ENCODE assay signal across 18 cellular contexts in genomic region chr10:88927291-88927690, GRCh38. TPM values are rescaled to one million over a fixed set of nuclear protein-coding genes. Genes with fewer than 3 reads are reported as not detected.
DNase-seq lines count a peak whose midpoint lies in the region; ATAC-seq, FAIRE-seq and TF ChIP-seq lines count a peak whose summit lies in the region.
"Had no signal": no experiment of that assay in that cellular context is flagged by ENCODE, and none has a peak within 500 bp of the region (broad histone marks: within the 10 kb centered on the region; RNA-seq: fewer than 3 reads in every experiment).

No MANE protein-coding gene starts in this region.

- H3K4me3 ChIP-seq in fibroblast of lung (replicated peaks in 1 of 4; ENCODE audit: control extremely low read depth in 1 of 4, insufficient read depth in 1 of 4, low read depth in 3 of 4, low read length in 4 of 4) (no peak overlapping the region), urinary bladder (ENCODE audit: low read depth, low read length) (no peak overlapping the region), HepG2 (replicated peaks in 1 of 3; ENCODE audit: insufficient read depth in 1 of 3, low read depth in 2 of 3, low read length in 3 of 3) (no peak overlapping the region)

- peak; percentile 11 for ATAC-seq in omental fat pad (ENCODE audit: low FRiP score)
- no peak for ATAC-seq in HepG2
- no peak for ATAC-seq in GM21423 (IDR thresholded peaks at IDR 0.05; ENCODE audit: unreplicated experiment)
- ATAC-seq: natural killer cell treated with Interleukin-12 subunit alpha and Interleukin-12 subunit beta and Interleukin-15 and Interleukin-18, amount 100 ng/mL, for 72 hours; stimulated activated naive B cell treated with anti-CD40 and anti-IgM and Interleukin-4, amounts not matched to agents 10 μg/mL and 1 μg/mL and 100 μg/mL, for 72 hours; T-cell had no signal

- no peak for DNase-seq in fibroblast of lung (ENCODE audit: low read depth in 2 of 2)
- no peak for DNase-seq in omental fat pad (ENCODE audit: low spot score)
- no peak for DNase-seq in stimulated activated CD4-positive, alpha-beta T cell treated with anti-CD3 and anti-CD28 coated beads, Interleukin-4, amount 100 ng/mL, for 1 hour
- DNase-seq in HepG2 (ENCODE audit: low spot score), result no peak
- DNase-seq: activated CD4-positive, alpha-beta T cell treated with anti-CD3 and anti-CD28 coated beads, Interleukin-2, amount 10 ng/mL, durations not matched to agents 7 days and 5 days; activated T-cell treated with anti-CD3 and anti-CD28 coated beads for 4 hours; COR-L47; H9; islet precursor cell; stimulated activated CD4-positive, alpha-beta T cell treated with anti-CD3 and anti-CD28 coated beads, Interleukin-15, amount 100 ng/mL, for 24 hours; stimulated activated naive B cell treated with anti-CD40 and anti-IgM and Interleukin-4, amounts not matched to agents 10 μg/mL and 1 μg/mL and 100 μg/mL, for 72 hours; T-cell had no signal

- no peak overlapping the region for H2AFZ ChIP-seq in fibroblast of lung (ENCODE audit: low read length)
- no peak overlapping the region for H2AFZ ChIP-seq in HepG2 (ENCODE audit: low read length)

- 39% methylated on average over 4 of the region's 4 CpGs for WGBS in urinary bladder
- WGBS in HepG2 (ENCODE audit: low lambda C conversion rate), result 74% methylated on average over 4 of the region's 4 CpGs

- TF ChIP-seq CTCF in fibroblast of lung (conservative IDR thresholded peaks at IDR 0.05 in 1 of 2, IDR thresholded peaks at IDR 0.05 in 1 of 2; ENCODE audit: low read depth in 1 of 2, low read length in 2 of 2), result no peak
- TF ChIP-seq CTCF in omental fat pad (IDR thresholded peaks at IDR 0.05), result no peak
- no peak for TF ChIP-seq CTCF in HepG2 (CRISPR knock-in tag; IDR thresholded peaks at IDR 0.05)

- no peak for FAIRE-seq in HepG2 (lab: Jason Lieb, UNC)
- FAIRE-seq: urothelium cell line had no signal

- intact Hi-C loops in HepG2 (cut with micrococcal nuclease; ENCODE audit: unreplicated experiment), result no loop called here

- H3K36me3 ChIP-seq in fibroblast of lung (ENCODE audit: control insufficient read depth, insufficient read depth, low read length), result peaks cover 2% of the 10 kb centered on the region
- no peaks in the 10 kb centered on the region for H3K36me3 ChIP-seq in urinary bladder (ENCODE audit: insufficient read depth)
- no peaks in the 10 kb centered on the region for H3K36me3 ChIP-seq in HepG2 (replicated peaks in 1 of 2; ENCODE audit: control insufficient read depth in 1 of 2, insufficient read depth in 2 of 2, low read length in 2 of 2)

- no TSS peak for BruUV-seq in HepG2 (replicated peaks; lab: Mats Ljungman, UMichigan)

- H3K79me2 ChIP-seq in fibroblast of lung (ENCODE audit: control insufficient read depth, insufficient read depth, low read length), result no peaks in the 10 kb centered on the region
- H3K79me2 ChIP-seq in HepG2 (ENCODE audit: insufficient read depth, low read length), result no peaks in the 10 kb centered on the region

- H3K9ac ChIP-seq in fibroblast of lung (ENCODE audit: insufficient read depth, low read length) (no peak overlapping the region), HepG2 (ENCODE audit: insufficient read depth, low read depth, low read length) (no peak overlapping the region)

- no peaks in the 10 kb centered on the region for H3K27me3 ChIP-seq in fibroblast of lung (ENCODE audit: control insufficient read depth, insufficient read depth, low read length)
- no peaks in the 10 kb centered on the region for H3K27me3 ChIP-seq in HepG2 (ENCODE audit: control insufficient read depth in 1 of 2, insufficient read depth in 2 of 2, low read length in 2 of 2)

- H3K4me2 ChIP-seq in fibroblast of lung (ENCODE audit: extremely low read depth, insufficient read depth, low read length) (no peak overlapping the region), HepG2 (ENCODE audit: low read depth, low read length) (no peak overlapping the region)

- POLR2A ChIA-PET in HepG2 (lab: Yijun Ruan, JAX), result no interaction called here

- in situ Hi-C loops in HepG2 (cut with HindIII; ENCODE audit: extremely low pct_ligation_motif_present, low pct_unique_long_range_greater_than_20kb), result no loop called here

- no peak for TF ChIP-seq EP300 in HepG2 (IDR thresholded peaks at IDR 0.05; ENCODE audit: low read depth in 2 of 2, low read length in 2 of 2)
- no peak for TF ChIP-seq EP300 in HepG2 (CRISPR knock-in tag; IDR thresholded peaks at IDR 0.05; ENCODE audit: borderline replicate concordance)

- TF ChIP-seq RAD21 in HepG2 (CRISPR knock-in tag; IDR thresholded peaks at IDR 0.05), result no peak

- H3K27ac ChIP-seq in angular gyrus (ENCODE audit: low read depth, low read length), result peak overlapping the region; percentile 77
- H3K27ac ChIP-seq in fibroblast of lung (ENCODE audit: insufficient read depth, low read length), result peak overlapping the region; percentile 51
- peak overlapping the region; percentile 2 for H3K27ac ChIP-seq in urinary bladder (ENCODE audit: low read depth)
- H3K27ac ChIP-seq in HepG2 (ENCODE audit: extremely low read length, insufficient read depth, low read length), result no peak overlapping the region
- H3K27ac ChIP-seq: RWPE1 had no signal

- peaks cover 19% of the 10 kb centered on the region for H3K4me1 ChIP-seq in fibroblast of lung (ENCODE audit: control insufficient read depth, extremely low read depth, insufficient read depth, low read length)
- H3K4me1 ChIP-seq in urinary bladder (ENCODE audit: insufficient read depth), result no peaks in the 10 kb centered on the region
- H3K4me1 ChIP-seq in HepG2 (ENCODE audit: insufficient read depth, low read length), result no peaks in the 10 kb centered on the region

- H3K9me3 ChIP-seq in fibroblast of lung (ENCODE audit: control insufficient read depth, insufficient read depth, low read depth, low read length), result no peaks in the 10 kb centered on the region
- no peaks in the 10 kb centered on the region for H3K9me3 ChIP-seq in HepG2 (ENCODE audit: low read length)

- CTCF ChIA-PET in HepG2 (lab: Yijun Ruan, JAX; ENCODE audit: low intra/inter-chr PET ratio, low total read pairs), result no interaction called here

- H4K20me1 ChIP-seq in fibroblast of lung (ENCODE audit: control insufficient read depth, extremely low read depth, insufficient read depth, low read length), result no peaks in the 10 kb centered on the region
- no peaks in the 10 kb centered on the region for H4K20me1 ChIP-seq in HepG2 (ENCODE audit: insufficient read depth, low read length)

- no peak for TF ChIP-seq POLR2A in HepG2 (IDR thresholded peaks at IDR 0.05; ENCODE audit: insufficient read depth in 1 of 2, low read depth in 2 of 2, low read length in 2 of 2)

RNA-seq across cellular contexts. Expression of gene ACTA2, which starts 25.3 kb away (rescaled TPM):
- total RNA-seq in fibroblast of lung (78.4 and 78.6 TPM in 2 replicates), omental fat pad (100 to 1,000 TPM; 144 to 840 (median 162) TPM), urinary bladder (3,971 TPM), HepG2 (2016; rRNA removed; fragmentation: Illumina TruSeq; extraction: Trizol) (58.1 and 59.9 TPM in 2 replicates)
- polyA plus RNA-seq in fibroblast of lung (237 and 2,788 TPM in 2 replicates), urinary bladder (6,755 TPM), HepG2 (2011; rRNA removed) (21.8 and 25.1 TPM in 2 replicates)
- 206 and 2,024 TPM in 2 replicates for polyA plus RNA-seq in fibroblast of lung (2012)
- 291 and 2,169 TPM in 2 replicates for polyA minus RNA-seq in fibroblast of lung (ENCODE audit: low replicate concordance)
- 21.6 and 22.5 TPM in 2 replicates for total RNA-seq in HepG2 (2016; cell fraction: cytosol; rRNA removed; fragmentation: Illumina TruSeq; extraction: Trizol; ENCODE audit: low read depth)
- 50.7 and 62.7 TPM in 2 replicates for total RNA-seq in HepG2 (2016; cell fraction: insoluble cytoplasmic fraction; rRNA removed; fragmentation: Illumina TruSeq; extraction: Trizol)
- total RNA-seq in HepG2 (2016; cell fraction: membrane; rRNA removed; fragmentation: Illumina TruSeq; extraction: Trizol), result 33.4 and 39.8 TPM in 2 replicates
- total RNA-seq in HepG2 (2016; cell fraction: nucleus; rRNA removed; fragmentation: Illumina TruSeq; extraction: Trizol), result 33.1 and 39.3 TPM in 2 replicates
- polyA plus RNA-seq in HepG2 (2011; cell fraction: cytosol; rRNA removed), result 32.0 and 34.2 TPM in 2 replicates
- 20.1 and 23.1 TPM in 2 replicates for polyA plus RNA-seq in HepG2 (2011; cell fraction: nucleus; rRNA removed)
- 30.5 and 47.4 TPM in 2 replicates for polyA plus RNA-seq in HepG2 (2012)
- polyA plus RNA-seq in HepG2 (2016; cell fraction: cytosol; fragmentation: Illumina TruSeq; extraction: Trizol; ENCODE audit: low read depth), result 30.8 and 35.7 TPM in 2 replicates
- 81.9 and 99.8 TPM in 2 replicates for polyA plus RNA-seq in HepG2 (2016; cell fraction: insoluble cytoplasmic fraction; fragmentation: Illumina TruSeq; extraction: Trizol; ENCODE audit: low read depth)
- 45.1 and 45.4 TPM in 2 replicates for polyA plus RNA-seq in HepG2 (2016; cell fraction: membrane; fragmentation: Illumina TruSeq; extraction: Trizol; ENCODE audit: low read depth)
- 60.8 and 61.8 TPM in 2 replicates for polyA plus RNA-seq in HepG2 (2016; cell fraction: nucleus; fragmentation: Illumina TruSeq; extraction: Trizol; ENCODE audit: insufficient read depth, low read depth)
- polyA minus RNA-seq in HepG2 (2011; rRNA and poly(A)+ RNA removed; ENCODE audit: low replicate concordance), result 3.6 and 48.3 TPM in 2 replicates
- polyA minus RNA-seq in HepG2 (2011; cell fraction: cytosol; rRNA and poly(A)+ RNA removed), result 35.2 and 40.9 TPM in 2 replicates
- 13.9 and 20.1 TPM in 2 replicates for polyA minus RNA-seq in HepG2 (2011; cell fraction: nucleus; rRNA and poly(A)+ RNA removed)

RNA-seq across cellular contexts. Expression of gene STAMBPL1, which starts 47.2 kb away (rescaled TPM):
- total RNA-seq in fibroblast of lung (41.3 and 45.6 TPM in 2 replicates), omental fat pad (10 to 100 TPM; 14.4 to 25.1 (median 16.2) TPM), urinary bladder (29.0 TPM), HepG2 (2016; rRNA removed; fragmentation: Illumina TruSeq; extraction: Trizol) (1.5 and 1.6 TPM in 2 replicates)
- polyA plus RNA-seq in fibroblast of lung (37.1 and 72.5 TPM in 2 replicates), urinary bladder (2.1 TPM), HepG2 (2011; rRNA removed) (1.0 and 1.4 TPM in 2 replicates)
- polyA plus RNA-seq in fibroblast of lung (2012), result 25.9 and 44.6 TPM in 2 replicates
- polyA minus RNA-seq in fibroblast of lung (ENCODE audit: low replicate concordance), result 2.3 and 8.1 TPM in 2 replicates
- total RNA-seq in HepG2 (2016; cell fraction: cytosol; rRNA removed; fragmentation: Illumina TruSeq; extraction: Trizol; ENCODE audit: low read depth), result 0.79 and 1.1 TPM in 2 replicates
- total RNA-seq in HepG2 (2016; cell fraction: insoluble cytoplasmic fraction; rRNA removed; fragmentation: Illumina TruSeq; extraction: Trizol), result 1.7 TPM in 2 replicates
- total RNA-seq in HepG2 (2016; cell fraction: membrane; rRNA removed; fragmentation: Illumina TruSeq; extraction: Trizol), result 1.5 and 1.6 TPM in 2 replicates
- 3.3 and 3.9 TPM in 2 replicates for total RNA-seq in HepG2 (2016; cell fraction: nucleus; rRNA removed; fragmentation: Illumina TruSeq; extraction: Trizol)
- 0.82 and 0.91 TPM in 2 replicates for polyA plus RNA-seq in HepG2 (2011; cell fraction: cytosol; rRNA removed)
- 1.6 and 2.4 TPM in 2 replicates for polyA plus RNA-seq in HepG2 (2011; cell fraction: nucleus; rRNA removed)
- polyA plus RNA-seq in HepG2 (2012), result 0.62 and 0.73 TPM in 2 replicates
- polyA plus RNA-seq in HepG2 (2016; cell fraction: cytosol; fragmentation: Illumina TruSeq; extraction: Trizol; ENCODE audit: low read depth), result 0.42 and 0.52 TPM in 2 replicates
- 1.2 and 1.9 TPM in 2 replicates for polyA plus RNA-seq in HepG2 (2016; cell fraction: insoluble cytoplasmic fraction; fragmentation: Illumina TruSeq; extraction: Trizol; ENCODE audit: low read depth)
- 0.41 and 0.76 TPM in 2 replicates for polyA plus RNA-seq in HepG2 (2016; cell fraction: membrane; fragmentation: Illumina TruSeq; extraction: Trizol; ENCODE audit: low read depth)
- 0.38 and 1.6 TPM in 2 replicates for polyA plus RNA-seq in HepG2 (2016; cell fraction: nucleus; fragmentation: Illumina TruSeq; extraction: Trizol; ENCODE audit: insufficient read depth, low read depth)
- polyA minus RNA-seq in HepG2 (2011; rRNA and poly(A)+ RNA removed; ENCODE audit: low replicate concordance), result 1.6 and 17.0 TPM in 2 replicates
- polyA minus RNA-seq in HepG2 (2011; cell fraction: cytosol; rRNA and poly(A)+ RNA removed), result 0.49 and 0.62 TPM in 2 replicates
- 5.2 and 5.8 TPM in 2 replicates for polyA minus RNA-seq in HepG2 (2011; cell fraction: nucleus; rRNA and poly(A)+ RNA removed)
